In the genomic region with DNA sequence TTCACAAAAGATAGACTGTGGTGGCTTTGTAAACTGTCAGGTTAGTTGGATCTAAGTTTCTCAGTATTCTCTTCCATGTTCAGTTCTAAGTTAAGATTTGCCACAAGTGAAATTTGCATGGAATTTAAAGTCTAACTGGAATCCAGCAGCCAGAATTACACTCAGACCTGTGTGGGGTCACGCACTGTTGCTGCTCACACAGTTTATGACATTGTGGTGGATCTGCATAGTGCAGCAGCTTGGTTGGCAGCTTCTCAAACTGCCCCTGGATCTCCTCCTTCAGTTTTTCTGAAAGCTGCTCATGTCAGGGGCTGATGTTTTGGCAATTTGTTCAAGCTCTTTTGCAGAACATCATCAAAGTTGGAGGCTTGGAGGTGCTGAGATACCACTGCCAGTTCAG, we compare ENCODE assay signal across 1 cellular context.
TF ChIP-seq lines count a peak whose summit lies in the region.

No MANE protein-coding gene starts in this region.

TF ChIP-seq in HepG2, 621 proteins besides CTCF, POLR2A, EP300 and RAD21 (continued from another document):
- TF ChIP-seq, protein P1, sequence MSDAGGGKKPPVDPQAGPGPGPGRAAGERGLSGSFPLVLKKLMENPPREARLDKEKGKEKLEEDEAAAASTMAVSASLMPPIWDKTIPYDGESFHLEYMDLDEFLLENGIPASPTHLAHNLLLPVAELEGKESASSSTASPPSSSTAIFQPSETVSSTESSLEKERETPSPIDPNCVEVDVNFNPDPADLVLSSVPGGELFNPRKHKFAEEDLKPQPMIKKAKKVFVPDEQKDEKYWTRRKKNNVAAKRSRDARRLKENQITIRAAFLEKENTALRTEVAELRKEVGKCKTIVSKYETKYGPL (CRISPR knock-in tag; IDR thresholded peaks at IDR 0.05) = no peak
- TF ChIP-seq, protein P2, sequence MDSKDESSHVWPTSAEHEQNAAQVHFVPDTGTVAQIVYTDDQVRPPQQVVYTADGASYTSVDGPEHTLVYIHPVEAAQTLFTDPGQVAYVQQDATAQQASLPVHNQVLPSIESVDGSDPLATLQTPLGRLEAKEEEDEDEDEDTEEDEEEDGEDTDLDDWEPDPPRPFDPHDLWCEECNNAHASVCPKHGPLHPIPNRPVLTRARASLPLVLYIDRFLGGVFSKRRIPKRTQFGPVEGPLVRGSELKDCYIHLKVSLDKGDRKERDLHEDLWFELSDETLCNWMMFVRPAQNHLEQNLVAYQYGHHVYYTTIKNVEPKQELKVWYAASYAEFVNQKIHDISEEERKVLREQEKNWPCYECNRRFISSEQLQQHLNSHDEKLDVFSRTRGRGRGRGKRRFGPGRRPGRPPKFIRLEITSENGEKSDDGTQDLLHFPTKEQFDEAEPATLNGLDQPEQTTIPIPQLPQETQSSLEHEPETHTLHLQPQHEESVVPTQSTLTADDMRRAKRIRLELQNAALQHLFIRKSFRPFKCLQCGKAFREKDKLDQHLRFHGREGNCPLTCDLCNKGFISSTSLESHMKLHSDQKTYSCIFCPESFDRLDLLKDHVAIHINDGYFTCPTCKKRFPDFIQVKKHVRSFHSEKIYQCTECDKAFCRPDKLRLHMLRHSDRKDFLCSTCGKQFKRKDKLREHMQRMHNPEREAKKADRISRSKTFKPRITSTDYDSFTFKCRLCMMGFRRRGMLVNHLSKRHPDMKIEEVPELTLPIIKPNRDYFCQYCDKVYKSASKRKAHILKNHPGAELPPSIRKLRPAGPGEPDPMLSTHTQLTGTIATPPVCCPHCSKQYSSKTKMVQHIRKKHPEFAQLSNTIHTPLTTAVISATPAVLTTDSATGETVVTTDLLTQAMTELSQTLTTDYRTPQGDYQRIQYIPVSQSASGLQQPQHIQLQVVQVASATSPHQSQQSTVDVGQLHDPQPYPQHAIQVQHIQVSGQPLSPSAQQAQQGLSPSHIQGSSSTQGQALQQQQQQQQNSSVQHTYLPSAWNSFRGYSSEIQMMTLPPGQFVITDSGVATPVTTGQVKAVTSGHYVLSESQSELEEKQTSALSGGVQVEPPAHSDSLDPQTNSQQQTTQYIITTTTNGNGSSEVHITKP (CRISPR knock-in tag; IDR thresholded peaks at IDR 0.05; ENCODE audit: low read depth) = no peak
- TF ChIP-seq HMG20A (CRISPR knock-in tag; IDR thresholded peaks at IDR 0.05; ENCODE audit: borderline replicate concordance) = no peak
- TF ChIP-seq ZNF720 (CRISPR knock-in tag; IDR thresholded peaks at IDR 0.05) = no peak
- no peak for TF ChIP-seq MEIS2 (CRISPR knock-in tag; IDR thresholded peaks at IDR 0.05)
- no peak for TF ChIP-seq SOX13 (IDR thresholded peaks at IDR 0.05)
- TF ChIP-seq SOX13 (CRISPR knock-in tag; conservative IDR thresholded peaks at IDR 0.05 in 1 of 2, IDR thresholded peaks at IDR 0.05 in 1 of 2) = no peak
- TF ChIP-seq, protein P3, sequence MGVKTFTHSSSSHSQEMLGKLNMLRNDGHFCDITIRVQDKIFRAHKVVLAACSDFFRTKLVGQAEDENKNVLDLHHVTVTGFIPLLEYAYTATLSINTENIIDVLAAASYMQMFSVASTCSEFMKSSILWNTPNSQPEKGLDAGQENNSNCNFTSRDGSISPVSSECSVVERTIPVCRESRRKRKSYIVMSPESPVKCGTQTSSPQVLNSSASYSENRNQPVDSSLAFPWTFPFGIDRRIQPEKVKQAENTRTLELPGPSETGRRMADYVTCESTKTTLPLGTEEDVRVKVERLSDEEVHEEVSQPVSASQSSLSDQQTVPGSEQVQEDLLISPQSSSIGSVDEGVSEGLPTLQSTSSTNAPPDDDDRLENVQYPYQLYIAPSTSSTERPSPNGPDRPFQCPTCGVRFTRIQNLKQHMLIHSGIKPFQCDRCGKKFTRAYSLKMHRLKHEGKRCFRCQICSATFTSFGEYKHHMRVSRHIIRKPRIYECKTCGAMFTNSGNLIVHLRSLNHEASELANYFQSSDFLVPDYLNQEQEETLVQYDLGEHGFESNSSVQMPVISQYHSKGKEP (CRISPR knock-in tag; IDR thresholded peaks at IDR 0.05) = no peak
- no peak for TF ChIP-seq FLYWCH1 (CRISPR knock-in tag; IDR thresholded peaks at IDR 0.05)
- TF ChIP-seq KLF11 (CRISPR knock-in tag; IDR thresholded peaks at IDR 0.05) = no peak
- TF ChIP-seq ZNF790 (CRISPR knock-in tag; IDR thresholded peaks at IDR 0.05; ENCODE audit: borderline replicate concordance) = no peak
- TF ChIP-seq, protein P4, sequence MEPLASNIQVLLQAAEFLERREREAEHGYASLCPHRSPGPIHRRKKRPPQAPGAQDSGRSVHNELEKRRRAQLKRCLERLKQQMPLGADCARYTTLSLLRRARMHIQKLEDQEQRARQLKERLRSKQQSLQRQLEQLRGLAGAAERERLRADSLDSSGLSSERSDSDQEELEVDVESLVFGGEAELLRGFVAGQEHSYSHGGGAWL (CRISPR knock-in tag; IDR thresholded peaks at IDR 0.05) = no peak
- TF ChIP-seq, protein P5, sequence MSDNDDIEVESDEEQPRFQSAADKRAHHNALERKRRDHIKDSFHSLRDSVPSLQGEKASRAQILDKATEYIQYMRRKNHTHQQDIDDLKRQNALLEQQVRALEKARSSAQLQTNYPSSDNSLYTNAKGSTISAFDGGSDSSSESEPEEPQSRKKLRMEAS (IDR thresholded peaks at IDR 0.05) = no peak
- TF ChIP-seq, protein P6, sequence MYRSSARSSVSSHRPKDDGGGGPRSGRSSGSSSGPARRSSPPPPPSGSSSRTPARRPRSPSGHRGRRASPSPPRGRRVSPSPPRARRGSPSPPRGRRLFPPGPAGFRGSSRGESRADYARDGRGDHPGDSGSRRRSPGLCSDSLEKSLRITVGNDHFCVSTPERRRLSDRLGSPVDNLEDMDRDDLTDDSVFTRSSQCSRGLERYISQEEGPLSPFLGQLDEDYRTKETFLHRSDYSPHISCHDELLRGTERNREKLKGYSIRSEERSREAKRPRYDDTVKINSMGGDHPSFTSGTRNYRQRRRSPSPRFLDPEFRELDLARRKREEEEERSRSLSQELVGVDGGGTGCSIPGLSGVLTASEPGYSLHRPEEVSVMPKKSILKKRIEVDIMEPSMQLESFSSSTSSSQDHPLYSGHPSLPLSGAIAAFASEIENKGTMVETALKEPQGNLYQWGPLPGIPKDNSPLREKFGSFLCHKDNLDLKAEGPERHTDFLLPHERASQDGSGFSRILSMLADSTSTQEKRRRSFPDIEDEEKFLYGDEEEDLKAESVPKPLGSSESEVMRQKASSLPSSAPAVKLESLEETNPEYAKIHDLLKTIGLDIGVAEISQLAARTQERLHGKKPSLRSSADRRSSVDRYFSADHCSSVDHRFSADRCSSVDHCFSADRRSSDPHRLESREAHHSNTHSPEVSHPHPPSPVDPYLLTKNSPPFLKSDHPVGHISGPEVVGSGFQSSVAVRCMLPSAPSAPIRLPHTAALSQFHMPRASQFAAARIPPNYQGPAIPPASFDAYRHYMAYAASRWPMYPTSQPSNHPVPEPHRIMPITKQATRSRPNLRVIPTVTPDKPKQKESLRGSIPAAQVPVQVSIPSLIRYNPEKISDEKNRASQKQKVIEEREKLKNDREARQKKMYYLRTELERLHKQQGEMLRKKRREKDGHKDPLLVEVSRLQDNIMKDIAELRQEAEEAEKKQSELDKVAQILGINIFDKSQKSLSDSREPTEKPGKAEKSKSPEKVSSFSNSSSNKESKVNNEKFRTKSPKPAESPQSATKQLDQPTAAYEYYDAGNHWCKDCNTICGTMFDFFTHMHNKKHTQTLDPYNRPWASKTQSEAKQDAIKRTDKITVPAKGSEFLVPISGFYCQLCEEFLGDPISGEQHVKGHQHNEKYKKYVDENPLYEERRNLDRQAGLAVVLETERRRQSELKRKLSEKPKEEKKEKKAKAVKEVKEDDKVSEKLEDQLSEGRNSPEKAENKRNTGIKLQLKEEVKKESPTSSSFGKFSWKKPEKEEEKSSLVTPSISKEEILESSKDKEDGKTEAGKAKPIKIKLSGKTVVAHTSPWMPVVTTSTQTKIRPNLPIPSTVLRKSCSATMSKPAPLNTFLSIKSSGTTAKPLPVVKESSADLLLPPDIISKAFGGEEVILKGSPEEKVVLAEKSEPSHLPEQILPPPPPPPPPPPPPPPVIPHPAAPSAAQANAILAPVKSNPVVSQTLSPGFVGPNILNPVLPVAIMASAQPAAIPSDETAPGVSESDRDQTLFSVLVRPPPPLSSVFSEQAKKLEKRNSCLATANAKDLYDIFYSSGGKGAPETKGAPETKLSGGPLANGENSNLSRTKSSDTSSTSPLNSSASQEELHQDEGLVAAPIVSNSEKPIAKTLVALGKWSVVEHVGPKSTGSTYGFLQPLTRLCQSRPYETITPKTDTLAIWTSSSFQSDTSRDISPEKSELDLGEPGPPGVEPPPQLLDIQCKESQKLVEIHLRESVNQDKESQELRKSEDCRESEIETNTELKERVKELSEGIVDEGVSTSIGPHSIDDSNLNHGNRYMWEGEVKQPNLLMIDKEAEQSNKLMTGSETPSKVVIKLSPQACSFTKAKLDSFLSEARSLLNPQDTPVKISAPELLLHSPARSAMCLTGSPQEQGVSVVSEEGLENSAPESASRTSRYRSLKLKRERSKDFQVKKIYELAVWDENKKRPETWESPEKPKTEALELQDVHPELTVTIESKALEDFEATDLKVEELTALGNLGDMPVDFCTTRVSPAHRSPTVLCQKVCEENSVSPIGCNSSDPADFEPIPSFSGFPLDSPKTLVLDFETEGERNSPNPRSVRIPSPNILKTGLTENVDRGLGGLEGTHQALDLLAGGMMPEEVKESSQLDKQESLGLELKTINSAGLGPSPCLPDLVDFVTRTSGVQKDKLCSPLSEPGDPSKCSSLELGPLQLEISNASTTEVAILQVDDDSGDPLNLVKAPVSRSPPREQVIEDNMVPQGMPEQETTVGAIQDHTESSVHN (CRISPR knock-in tag; IDR thresholded peaks at IDR 0.05) = no peak
